ENCODE assay signal across 22 cellular contexts in the genomic region with DNA sequence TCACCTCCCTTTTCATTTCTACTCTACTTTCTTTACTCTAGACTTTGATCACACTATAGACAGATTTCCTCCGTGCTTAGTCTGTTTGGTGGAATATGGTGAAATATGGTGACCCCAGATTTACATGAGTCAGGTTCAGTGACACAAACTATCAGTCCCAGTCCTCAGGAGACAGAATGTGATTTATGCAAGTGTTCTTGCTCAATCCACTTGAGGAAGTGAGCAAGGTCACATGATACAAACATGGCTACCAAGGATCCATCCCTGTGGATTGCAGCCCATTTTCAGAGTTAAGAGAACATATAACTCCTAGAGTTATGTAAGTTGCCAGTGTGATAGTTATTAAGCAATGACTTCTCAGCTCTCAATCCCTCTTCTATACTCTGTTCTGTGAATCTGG.
"Had no signal": no experiment of that assay in that cellular context is flagged by ENCODE, and none has a peak within 500 bp of the region (broad histone marks: within the 10 kb centered on the region; RNA-seq: fewer than 3 reads in every experiment).

No MANE protein-coding gene starts in this region.

- H3K36me3 ChIP-seq: lower lobe of right lung, ovary, prostate gland, right atrium auricular region, thyroid gland, upper lobe of right lung had no signal

- ATAC-seq: activated naive CD8-positive, alpha-beta T cell treated with anti-CD3 and anti-CD28 coated beads, Interleukin-2, amount 50 U/mL, for 24 hours; activated T-cell treated with anti-CD3 and anti-CD28 coated beads, Interleukin-2, amount 50 U/mL, for 72 hours; body of pancreas; lower lobe of right lung; naive thymus-derived CD8-positive, alpha-beta T cell; stimulated activated naive CD8-positive, alpha-beta T cell treated with anti-CD3 and anti-CD28 coated beads, Interleukin-15, Interleukin-2, amounts not matched to agents 100 U/mL and 50 U/mL, for 24 hours; upper lobe of right lung had no signal

- H3K4me1 ChIP-seq: body of pancreas, lower lobe of right lung, prostate gland, right atrium auricular region, thyroid gland, upper lobe of right lung had no signal

- H3K9me3 ChIP-seq: body of pancreas, lower lobe of right lung, ovary, prostate gland, right atrium auricular region, thyroid gland, upper lobe of right lung had no signal

- H3K4me3 ChIP-seq: body of pancreas, lower lobe of right lung, ovary, prostate gland, right atrium auricular region, thyroid gland, upper lobe of right lung had no signal

- H3K27ac ChIP-seq: body of pancreas, lower lobe of right lung, ovary, prostate gland, right atrium auricular region, thyroid gland, upper lobe of right lung had no signal

- H3K27me3 ChIP-seq: body of pancreas, ovary, right atrium auricular region, thyroid gland, upper lobe of right lung had no signal

- DNase-seq: activated CD4-positive, alpha-beta memory T cell treated with anti-CD3 and anti-CD28 coated beads for 36 hours; activated CD4-positive, alpha-beta T cell treated with anti-CD3 and anti-CD28 coated beads for 48 hours; activated CD4-positive, CD25-positive, alpha-beta regulatory T cell; activated effector memory CD4-positive, alpha-beta T cell treated with anti-CD3 and anti-CD28 coated beads, Interleukin-2, amount 50 U/mL, for 16 hours; activated naive CD4-positive, alpha-beta T cell treated with anti-CD3 and anti-CD28 coated beads, Interleukin-2, amount 50 U/mL, for 16 hours; activated naive CD8-positive, alpha-beta T cell treated with anti-CD3 and anti-CD28 coated beads, Interleukin-2, amount 50 U/mL, for 24 hours; activated T-cell treated with anti-CD3 and anti-CD28 coated beads, Interleukin-2, amount 50 U/mL, for 72 hours; body of pancreas; central memory CD4-positive, alpha-beta T cell; dermis blood vessel endothelial cell; effector CD8-positive, alpha-beta T cell; kidney; lower lobe of right lung; naive thymus-derived CD8-positive, alpha-beta T cell; ovary; stimulated activated CD4-positive, alpha-beta T cell treated with anti-CD3 and anti-CD28 coated beads, Interleukin-4, amount 100 ng/mL, for 4 hours; stimulated activated naive CD8-positive, alpha-beta T cell treated with anti-CD3 and anti-CD28 coated beads, Interleukin-15, Interleukin-2, amounts not matched to agents 100 U/mL and 50 U/mL, for 24 hours; T1000; thyroid gland; upper lobe of right lung had no signal
